22 cellular contexts compared by ENCODE assay signal in genomic region chr16:27112093-27112811, GRCh38. TPM values are rescaled to one million over a fixed set of nuclear protein-coding genes. Genes with fewer than 3 reads are reported as not detected.
A peak's percentile ranks its signal among the peaks of the same experiment; 100 is the strongest.
DNase-seq lines count a peak whose midpoint lies in the region; ATAC-seq, FAIRE-seq and TF ChIP-seq lines count a peak whose summit lies in the region.
"Had no signal": no experiment of that assay in that cellular context is flagged by ENCODE, and none has a peak within 500 bp of the region (broad histone marks: within the 10 kb centered on the region; RNA-seq: fewer than 3 reads in every experiment).

No MANE protein-coding gene starts in this region.

- no peak overlapping the region for H3K14ac ChIP-seq in H1 (ENCODE audit: insufficient read length)

- 94% methylated on average over 4 of the region's 4 CpGs; no CpG with 5 or more reads in 1 of the 2 experiments for WGBS in H1 (ENCODE audit: extremely low coverage in 1 of 2, insufficient coverage in 1 of 2, insufficient read length in 1 of 2, insufficient replicate concordance in 2 of 2, low coverage in 1 of 2, low lambda C conversion rate in 2 of 2, missing lambda C conversion rate in 1 of 2), 2 experiments

- no peak overlapping the region for H3K56ac ChIP-seq in H1 (replicated peaks; ENCODE audit: insufficient read length, low read depth, low read length)

- no peaks in the 10 kb centered on the region for H3K79me1 ChIP-seq in H1 (ENCODE audit: low read depth, low read length)

- H4K8ac ChIP-seq in H1 (ENCODE audit: extremely low read depth, insufficient read depth, low read length), result no peak overlapping the region

- H3K9me3 Mint-ChIP-seq in osteocyte (ENCODE audit: unreplicated experiment), result no peaks in the 10 kb centered on the region
- peaks cover 5 to 9% of the 10 kb centered on the region in 2 donors for H3K9me3 Mint-ChIP-seq in stimulated activated naive CD8-positive, alpha-beta T cell treated with anti-CD3 and anti-CD28 coated beads, Interleukin-15, amount 100 ng/mL, for 72 hours

- H4K5ac ChIP-seq in H1 (ENCODE audit: insufficient read length, low read depth, low read length), result no peak overlapping the region

- H3K27me3 Mint-ChIP-seq in T-helper 17 cell (peaks cover 11% of the 10 kb centered on the region), osteocyte (ENCODE audit: unreplicated experiment) (peaks cover 5% of the 10 kb centered on the region)
- peaks cover 8% of the 10 kb centered on the region for H3K27me3 Mint-ChIP-seq in stimulated activated naive CD8-positive, alpha-beta T cell treated with anti-CD3 and anti-CD28 coated beads, Interleukin-15, amount 100 ng/mL, for 72 hours

- no peak overlapping the region for H3K4me2 ChIP-seq in H1 (ENCODE audit: insufficient read depth in 1 of 2, low read depth in 2 of 2, low read length in 2 of 2)

- no peaks in the 10 kb centered on the region for H3K9me3 ChIP-seq in T-helper 17 cell (ENCODE audit: control insufficient read depth, low read length, poor library complexity, severe bottlenecking)
- H3K9me3 ChIP-seq in H1 (ENCODE audit: insufficient read depth in 2 of 2, low read depth in 1 of 2, low read length in 1 of 2), result 0 out of 4 replicates have a peak, but pooled peaks cover 0 to 3% of the 10 kb centered on the region in 2 experiments

- H3K9ac ChIP-seq in H1 (replicated peaks in 1 of 4; ENCODE audit: extremely low read depth in 1 of 4, low read depth in 3 of 4, low read length in 3 of 4), result no peak overlapping the region

- H2AK5ac ChIP-seq in H1 (ENCODE audit: low read depth, low read length), result no peak overlapping the region

- no peak overlapping the region for H3K4ac ChIP-seq in H1 (replicated peaks; ENCODE audit: insufficient read length, low read depth, low read length)

- TF ChIP-seq EP300 in H1 (IDR thresholded peaks at IDR 0.05; ENCODE audit: borderline replicate concordance in 1 of 2, low read depth in 2 of 2, low read length in 2 of 2), result no peak

- no peak overlapping the region for H4K91ac ChIP-seq in H1 (replicated peaks; ENCODE audit: insufficient read length, low read length)

- peaks cover 0 to 6% (median 1%) of the 10 kb centered on the region in 4 experiments; a peak in 5 of 7 replicates for H3K4me1 ChIP-seq in H1 (replicated peaks in 1 of 4; ENCODE audit: control insufficient read depth in 3 of 4, insufficient read depth in 4 of 4, low read length in 3 of 4)

- CTCF ChIA-PET in H1 (lab: Charles Lee; ENCODE audit: partially characterized antibody), result interaction anchor here (0.6 kb wide), 1 partner anchor 145 kb away, joined by 3 read pairs; no protein-coding TSS in a partner anchor

- no peak overlapping the region for H3K4me3 Mint-ChIP-seq in T-helper 17 cell
- H3K4me3 Mint-ChIP-seq in osteocyte (ENCODE audit: unreplicated experiment), result no peak overlapping the region
- H3K4me3 Mint-ChIP-seq in stimulated activated naive CD8-positive, alpha-beta T cell treated with anti-CD3 and anti-CD28 coated beads, Interleukin-15, amount 100 ng/mL, for 72 hours, result no peak overlapping the region
- H3K4me3 Mint-ChIP-seq: CD8-positive, alpha-beta T cell had no signal

- POLR2A ChIA-PET in H1 (lab: Charles Lee; ENCODE audit: partially characterized antibody), result no interaction called here

- H3K27ac ChIP-seq in H1 (ENCODE audit: low read depth, low read length), result no peak overlapping the region
- H3K27ac ChIP-seq: 22Rv1 had no signal

- peaks cover 19% of the 10 kb centered on the region for H3K4me1 Mint-ChIP-seq in T-helper 17 cell
- peaks cover 5% of the 10 kb centered on the region for H3K4me1 Mint-ChIP-seq in osteocyte (ENCODE audit: unreplicated experiment)
- H3K4me1 Mint-ChIP-seq in stimulated activated naive CD8-positive, alpha-beta T cell treated with anti-CD3 and anti-CD28 coated beads, Interleukin-15, amount 100 ng/mL, for 72 hours, result peaks cover 11% of the 10 kb centered on the region

- H3K27me3 ChIP-seq in H1 (replicated peaks in 1 of 4; ENCODE audit: control insufficient read depth in 3 of 4, extremely low read depth in 1 of 4, insufficient read depth in 3 of 4, low read length in 3 of 4), result no peaks in the 10 kb centered on the region

- no peak for TF ChIP-seq RAD21 in H1 (IDR thresholded peaks at IDR 0.05 in 1 of 2, conservative IDR thresholded peaks at IDR 0.05 in 1 of 2; ENCODE audit: low read depth in 2 of 2, low read length in 2 of 2)

- no peak for FAIRE-seq in H1 (lab: Jason Lieb, UNC)
- FAIRE-seq: D721Med, H54 had no signal

- H3K36me3 Mint-ChIP-seq in T-helper 17 cell (ENCODE audit: low read depth) (peaks cover 2% of the 10 kb centered on the region), osteocyte (ENCODE audit: unreplicated experiment) (no peaks in the 10 kb centered on the region)
- H3K36me3 Mint-ChIP-seq: CD8-positive, alpha-beta T cell had no signal

- TF ChIP-seq CTCF in H1 (IDR thresholded peaks at IDR 0.05; ENCODE audit: control extremely low read depth in 1 of 3, insufficient read depth in 1 of 3, low read depth in 1 of 3, low read length in 3 of 3) (no peak), osteocyte (IDR thresholded peaks at IDR 0.05) (no peak)

- peaks cover 3% of the 10 kb centered on the region; the same call in 1 of the 2 replicates for H3K23me2 ChIP-seq in H1 (ENCODE audit: low read depth, low read length)

- 0 out of 2 replicates have a peak overlapping the region, but pooled peaks have one; percentile 46 for H2BK15ac ChIP-seq in H1 (ENCODE audit: low read length)

- no peak overlapping the region for H2BK12ac ChIP-seq in H1 (ENCODE audit: low read depth, low read length)

- ATAC-seq in T-helper 17 cell (no peak), GM18907 (IDR thresholded peaks at IDR 0.05; ENCODE audit: unreplicated experiment) (no peak)
- ATAC-seq in stimulated activated naive CD8-positive, alpha-beta T cell treated with anti-CD3 and anti-CD28 coated beads, Interleukin-15, amount 100 ng/mL, for 72 hours, result no peak
- ATAC-seq: CD8-positive, alpha-beta T cell had no signal

- H3K23ac ChIP-seq in H1 (ENCODE audit: insufficient read length), result no peak overlapping the region

- H3K27ac Mint-ChIP-seq in T-helper 17 cell (peak overlapping the region; percentile 87), osteocyte (ENCODE audit: unreplicated experiment) (no peak overlapping the region)
- peak overlapping the region in 1 of 2 donors; percentile 13 for H3K27ac Mint-ChIP-seq in stimulated activated naive CD8-positive, alpha-beta T cell treated with anti-CD3 and anti-CD28 coated beads, Interleukin-15, amount 100 ng/mL, for 72 hours
- H3K27ac Mint-ChIP-seq: CD8-positive, alpha-beta T cell had no signal

- no peak overlapping the region for H3K18ac ChIP-seq in H1 (ENCODE audit: extremely low read depth, low read length)

- no peaks in the 10 kb centered on the region for H3K79me2 ChIP-seq in H1 (ENCODE audit: control insufficient read depth in 1 of 2, insufficient read depth in 2 of 2, low read length in 2 of 2)

- no peaks in the 10 kb centered on the region for H4K20me1 ChIP-seq in H1 (replicated peaks in 1 of 2; ENCODE audit: control insufficient read depth in 1 of 2, insufficient read depth in 2 of 2, low read length in 2 of 2)

- DNase-seq in activated CD8-positive, alpha-beta memory T cell treated with anti-CD3 and anti-CD28 coated beads for 24 hours, result peak; percentile 35
- no peak for DNase-seq in activated CD8-positive, alpha-beta memory T cell treated with anti-CD3 and anti-CD28 coated beads, Interleukin-2, amount 50 U/mL, for 4 hours
- no peak for DNase-seq in T-helper 17 cell
- DNase-seq in H1 (ENCODE audit: low read depth in 1 of 2, low spot score in 2 of 2), result no peak
- DNase-seq in osteocyte (ENCODE audit: extremely low spot score, unreplicated experiment), result peak; percentile 11
- no peak for DNase-seq in AG08395 (ENCODE audit: low spot score)
- DNase-seq in stimulated activated naive CD8-positive, alpha-beta T cell treated with anti-CD3 and anti-CD28 coated beads, Interleukin-15, amount 100 ng/mL, for 72 hours, result no peak
- DNase-seq: CD8-positive, alpha-beta T cell; NCI-H1417; NCI-H187; NCI-H2107; NCI-H2227 treated with DMSO at 0.1 percent for 48 hours; NCI-H510A treated with DMSO at 0.1 percent for 48 hours; NCI-H774; Right ventricle myocardium superior had no signal

- H2AFZ ChIP-seq in H1 (ENCODE audit: low read length), result no peak overlapping the region

- H2BK20ac ChIP-seq in H1 (ENCODE audit: low read length), result no peak overlapping the region

- H2BK5ac ChIP-seq in H1 (ENCODE audit: low read depth, low read length), result no peak overlapping the region; the same call in 1 of the 2 replicates

- no peaks in the 10 kb centered on the region for H3K36me3 ChIP-seq in H1 (ENCODE audit: control insufficient read depth in 2 of 4, insufficient read depth in 4 of 4, low read length in 3 of 4)

- no peak overlapping the region for H3K4me3 ChIP-seq in H1 (ENCODE audit: extremely low read depth in 1 of 4, insufficient read depth in 2 of 4, low read depth in 3 of 4, low read length in 4 of 4)

- TF ChIP-seq POLR2A in H1 (IDR thresholded peaks at IDR 0.05; ENCODE audit: control extremely low read depth in 1 of 2, low read depth in 2 of 2, low read length in 2 of 2), result no peak

- no peak overlapping the region for H2BK120ac ChIP-seq in H1 (replicated peaks; ENCODE audit: low read depth, low read length)

TF ChIP-seq in H1, 55 proteins besides CTCF, POLR2A, EP300 and RAD21:
- peak; percentile 72; the same call in 1 of the 2 replicates for TF ChIP-seq KDM1A (IDR thresholded peaks at IDR 0.05; ENCODE audit: borderline replicate concordance, low read length)
- no peak for TF ChIP-seq KDM5A (IDR thresholded peaks at IDR 0.05; ENCODE audit: low read length)

RNA-seq across cellular contexts. Expression of gene C16orf82, which starts 45.5 kb away (rescaled TPM):
- total RNA-seq in T-helper 17 cell (not detected), osteocyte (not detected in 2 replicates)
- not detected in 2 replicates for total RNA-seq in H1 (2021; fragmentation: NEBNext Ultra II Directional; extraction: Animal tissue kit (Norgen Biotek cat#: 25700))
- polyA plus RNA-seq in H1 (2011; rRNA removed), result not detected in 2 replicates
- not detected for polyA plus RNA-seq in H1 (2011; cell fraction: cytosol; rRNA removed)
- polyA plus RNA-seq in H1 (2011; cell fraction: nucleus; rRNA removed), result not detected
- polyA plus RNA-seq in H1 (2012, experiment 1 of 2), result not detected in 4 replicates
- not detected for polyA plus RNA-seq in H1 (2012, experiment 2 of 2)
- polyA plus RNA-seq in H1 (2013, experiment 1 of 2), result not detected
- not detected for polyA plus RNA-seq in H1 (2013, experiment 2 of 2)
- 0.10 TPM in 1 of 2 replicates, not detected in the other for polyA minus RNA-seq in H1 (2011; rRNA and poly(A)+ RNA removed)
- not detected for polyA minus RNA-seq in H1 (2011; cell fraction: cytosol; rRNA and poly(A)+ RNA removed)
- not detected for polyA minus RNA-seq in H1 (2011; cell fraction: nucleus; rRNA and poly(A)+ RNA removed)
- total RNA-seq: CD8-positive, alpha-beta T cell; HT-29; M059J; OCI-LY7; Right ventricle myocardium superior had no signal

Comparison
In these comparisons a context has a peak if more than half of its experiments do, and no peak if none do; other contexts are left out.
1. DNase-seq: peak in activated CD8-positive, alpha-beta memory T cell treated with anti-CD3 and anti-CD28 coated beads for 24 hours (single experiment) and osteocyte (single experiment); none in activated CD8-positive, alpha-beta memory T cell treated with anti-CD3 and anti-CD28 coated beads, Interleukin-2, amount 50 U/mL, for 4 hours (single experiment), T-helper 17 cell (0 of 3), H1 (0 of 2), AG08395 (single experiment) and stimulated activated naive CD8-positive, alpha-beta T cell treated with anti-CD3 and anti-CD28 coated beads, Interleukin-15, amount 100 ng/mL, for 72 hours (0 of 2).